Comparison of ENCODE assay signal across 22 cellular contexts in genomic region chr4:33751050-33751449, GRCh38.
"Had no signal": no experiment of that assay in that cellular context is flagged by ENCODE, and none has a peak within 500 bp of the region (broad histone marks: within the 10 kb centered on the region; RNA-seq: fewer than 3 reads in every experiment).

No MANE protein-coding gene starts in this region.

- H3K9me3 ChIP-seq: Peyer's patch, SJCRH30 had no signal

- H3K27ac ChIP-seq: PC-9, Peyer's patch, SJCRH30 had no signal

- DNase-seq: KBM-7, NCI-H1048, NCI-H1105, NCI-H1417, NCI-H1436 treated with DMSO at 0.1 percent for 48 hours, NCI-H1694 treated with DMSO at 0.1 percent for 48 hours, NCI-H1930, NCI-H2081, NCI-H2107, NCI-H226, NCI-H446, NCI-H510A, NCI-H524 treated with DMSO at 0.1 percent for 48 hours, NCI-H69, NCI-H774, OCI-M1, PC-9, Peyer's patch, SHP77 treated with DMSO at 0.1 percent for 48 hours, SJCRH30 had no signal

- H2AFZ ChIP-seq: PC-9 had no signal

- H3K4me3 ChIP-seq: PC-9, Peyer's patch, SJCRH30 had no signal

- H3K36me3 ChIP-seq: Peyer's patch, SJCRH30 had no signal

- ATAC-seq: Right ventricle myocardium inferior, SK-N-SH treated with all-trans-retinoic acid at 6 μM for 48 hours had no signal

- H3K4me1 ChIP-seq: Peyer's patch had no signal

- H3K27me3 ChIP-seq: Peyer's patch, SJCRH30 had no signal

- H3K4me2 ChIP-seq: PC-9 had no signal
